In genomic region chr19:41861098-41861768, GRCh38 we compare ENCODE assay signal across 1 cellular context.
TF ChIP-seq lines count a peak whose summit lies in the region.

No MANE protein-coding gene starts in this region.

TF ChIP-seq in liver, 16 proteins besides CTCF, POLR2A, EP300 and RAD21 (continued from another document):
- TF ChIP-seq, protein P1, sequence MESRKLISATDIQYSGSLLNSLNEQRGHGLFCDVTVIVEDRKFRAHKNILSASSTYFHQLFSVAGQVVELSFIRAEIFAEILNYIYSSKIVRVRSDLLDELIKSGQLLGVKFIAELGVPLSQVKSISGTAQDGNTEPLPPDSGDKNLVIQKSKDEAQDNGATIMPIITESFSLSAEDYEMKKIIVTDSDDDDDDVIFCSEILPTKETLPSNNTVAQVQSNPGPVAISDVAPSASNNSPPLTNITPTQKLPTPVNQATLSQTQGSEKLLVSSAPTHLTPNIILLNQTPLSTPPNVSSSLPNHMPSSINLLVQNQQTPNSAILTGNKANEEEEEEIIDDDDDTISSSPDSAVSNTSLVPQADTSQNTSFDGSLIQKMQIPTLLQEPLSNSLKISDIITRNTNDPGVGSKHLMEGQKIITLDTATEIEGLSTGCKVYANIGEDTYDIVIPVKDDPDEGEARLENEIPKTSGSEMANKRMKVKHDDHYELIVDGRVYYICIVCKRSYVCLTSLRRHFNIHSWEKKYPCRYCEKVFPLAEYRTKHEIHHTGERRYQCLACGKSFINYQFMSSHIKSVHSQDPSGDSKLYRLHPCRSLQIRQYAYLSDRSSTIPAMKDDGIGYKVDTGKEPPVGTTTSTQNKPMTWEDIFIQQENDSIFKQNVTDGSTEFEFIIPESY (IDR thresholded peaks at IDR 0.05): no peak
- TF ChIP-seq, protein P2, sequence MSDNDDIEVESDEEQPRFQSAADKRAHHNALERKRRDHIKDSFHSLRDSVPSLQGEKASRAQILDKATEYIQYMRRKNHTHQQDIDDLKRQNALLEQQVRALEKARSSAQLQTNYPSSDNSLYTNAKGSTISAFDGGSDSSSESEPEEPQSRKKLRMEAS (IDR thresholded peaks at IDR 0.05): no peak
- TF ChIP-seq EGR1 (IDR thresholded peaks at IDR 0.05; ENCODE audit: low read depth in 2 of 2) (no peak), RXRA (IDR thresholded peaks at IDR 0.05) (no peak), GABPA (IDR thresholded peaks at IDR 0.05 in 1 of 2, conservative IDR thresholded peaks at IDR 0.05 in 1 of 2) (no peak), FOXA2 (IDR thresholded peaks at IDR 0.05) (no peak), FOXA1 (IDR thresholded peaks at IDR 0.05) (no peak), ATF3 (IDR thresholded peaks at IDR 0.05) (no peak)
TF ChIP-seq in liver: peak in this region for 0.
